ENCODE assay signal across 7 cellular contexts in genomic region chr9:136902259-136902821, GRCh38.
DNase-seq lines count a peak whose midpoint lies in the region; ATAC-seq lines count a peak whose summit lies in the region.

No MANE protein-coding gene starts in this region.

- H3K4me1 ChIP-seq in rectal smooth muscle tissue (ENCODE audit: control insufficient read depth, insufficient read depth, low read length) = peaks cover 13% of the 10 kb centered on the region

- peak; percentile 40 for ATAC-seq in HG03520 (IDR thresholded peaks at IDR 0.05; ENCODE audit: unreplicated experiment)

- no peaks in the 10 kb centered on the region for H3K27me3 ChIP-seq in rectal smooth muscle tissue (ENCODE audit: control insufficient read depth, insufficient read depth, low read length)

- DNase-seq in GM19238 (ENCODE audit: insufficient read length, low spot score) (peak; percentile 89), fibroblast of gingiva (ENCODE audit: low read depth) (peak; percentile 60), NCI-H1417 treated with DMSO at 0.1 percent for 48 hours (lab: John Stamatoyannopoulos, UW) (no peak), NCI-H1048 (lab: John Stamatoyannopoulos, UW) (no peak)
- peak; percentile 87 for DNase-seq in activated CD8-positive, alpha-beta memory T cell treated with anti-CD3 and anti-CD28 coated beads, Interleukin-2, amount 50 U/mL, for 48 hours

- no peak overlapping the region for H3K9ac ChIP-seq in rectal smooth muscle tissue (ENCODE audit: low read length)

- peak overlapping the region; percentile 65 for H3K27ac ChIP-seq in rectal smooth muscle tissue (ENCODE audit: low read depth, low read length)

- H3K4me3 ChIP-seq in rectal smooth muscle tissue (ENCODE audit: low read length) = peak overlapping the region; percentile 38

- H3K36me3 ChIP-seq in rectal smooth muscle tissue (ENCODE audit: control insufficient read depth, insufficient read depth, low read length) = peaks cover 21% of the 10 kb centered on the region

Comparison
In these comparisons a context has a peak if more than half of its experiments do, and no peak if none do; other contexts are left out.
1. DNase-seq: peak in GM19238 (single experiment), activated CD8-positive, alpha-beta memory T cell treated with anti-CD3 and anti-CD28 coated beads, Interleukin-2, amount 50 U/mL, for 48 hours (single experiment) and fibroblast of gingiva (single experiment); none in NCI-H1417 treated with DMSO at 0.1 percent for 48 hours (single experiment) and NCI-H1048 (single experiment).